In the genomic region with DNA sequence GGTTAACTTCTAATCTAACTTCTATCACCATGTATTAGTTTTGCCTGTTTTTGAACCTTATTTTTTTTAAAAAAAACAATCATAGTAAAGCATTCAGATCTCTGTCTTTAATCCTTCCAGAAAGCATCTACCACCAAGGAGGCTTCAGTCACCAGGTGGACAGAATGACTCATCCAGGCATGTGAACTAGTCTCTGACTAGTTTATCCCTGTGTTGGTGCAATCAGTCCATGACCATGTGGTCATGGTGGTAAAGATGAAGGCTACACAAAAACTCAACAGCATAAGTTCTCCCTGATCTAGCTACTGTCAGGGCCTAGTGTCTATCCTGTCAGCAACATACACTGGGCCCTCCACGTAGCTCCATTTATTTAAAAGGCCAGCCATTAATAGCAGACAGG, we compare ENCODE assay signal across 18 cellular contexts.
DNase-seq lines count a peak whose midpoint lies in the region; ATAC-seq, FAIRE-seq and TF ChIP-seq lines count a peak whose summit lies in the region.
"Had no signal": no experiment of that assay in that cellular context is flagged by ENCODE, and none has a peak within 500 bp of the region (broad histone marks: within the 10 kb centered on the region; RNA-seq: fewer than 3 reads in every experiment).

No MANE protein-coding gene starts in this region.

- no peak overlapping the region for H3K4me2 ChIP-seq in astrocyte (ENCODE audit: low read length)
- H3K4me2 ChIP-seq in mesenchymal stem cell (ENCODE audit: low read length, poor library complexity, severe bottlenecking) = no peak overlapping the region
- H3K4me2 ChIP-seq: BLaER1, GM23338 had no signal

- H3K4me1 ChIP-seq in astrocyte (ENCODE audit: insufficient read depth, low read length) = no peaks in the 10 kb centered on the region
- no peaks in the 10 kb centered on the region for H3K4me1 ChIP-seq in mesenchymal stem cell (ENCODE audit: control insufficient read depth, insufficient read depth, low read depth, low read length)

- no peak overlapping the region for H2BK120ac ChIP-seq in mesenchymal stem cell (ENCODE audit: low read depth, low read length)

- H2AFZ ChIP-seq in astrocyte (ENCODE audit: low read depth, low read length) (no peak overlapping the region), mesenchymal stem cell (ENCODE audit: low read depth, low read length) (no peak overlapping the region)
- H2AFZ ChIP-seq: GM23338 had no signal

- H3K79me1 ChIP-seq in mesenchymal stem cell (replicated peaks; ENCODE audit: low read length, poor library complexity, severe bottlenecking) = no peaks in the 10 kb centered on the region

- H3K9me3 ChIP-seq in astrocyte (ENCODE audit: insufficient read depth, low read depth, low read length) (no peaks in the 10 kb centered on the region), mesenchymal stem cell (ENCODE audit: control insufficient read depth, low read length) (no peaks in the 10 kb centered on the region)

- H3K4ac ChIP-seq in mesenchymal stem cell (ENCODE audit: low read depth in 1 of 2, low read length in 2 of 2) = no peak overlapping the region

- no peaks in the 10 kb centered on the region for H3K79me2 ChIP-seq in astrocyte (ENCODE audit: insufficient read depth, low read length)

- ATAC-seq in GM18873 (IDR thresholded peaks at IDR 0.05; ENCODE audit: low FRiP score, unreplicated experiment) = no peak
- ATAC-seq: GM23338, Right ventricle myocardium inferior had no signal

- no peak for FAIRE-seq in astrocyte (lab: Jason Lieb, UNC)

- WGBS in mesenchymal stem cell = 67% methylated on average over 1 of the region's 1 CpG

- H3K23ac ChIP-seq in mesenchymal stem cell (ENCODE audit: low read length in 2 of 2) = no peak overlapping the region

- no peak overlapping the region for H4K91ac ChIP-seq in mesenchymal stem cell (ENCODE audit: low read length)

- no peak for TF ChIP-seq CTCF in astrocyte (IDR thresholded peaks at IDR 0.05; ENCODE audit: insufficient read depth, low read depth, low read length)
- no peak for TF ChIP-seq CTCF in glutamatergic neuron (IDR thresholded peaks at IDR 0.05; ENCODE audit: partially characterized antibody, unreplicated experiment)

- H3K18ac ChIP-seq in mesenchymal stem cell (ENCODE audit: low read depth in 1 of 2, low read length in 2 of 2) = no peak overlapping the region

- no peaks in the 10 kb centered on the region for H3K36me3 Mint-ChIP-seq in astrocyte (ENCODE audit: low read depth, unreplicated experiment)
- peaks cover 4% of the 10 kb centered on the region for H3K36me3 Mint-ChIP-seq in glutamatergic neuron (ENCODE audit: unreplicated experiment)
- H3K36me3 Mint-ChIP-seq: CD4-positive, alpha-beta memory T cell had no signal

- no peak overlapping the region for H2BK15ac ChIP-seq in mesenchymal stem cell (ENCODE audit: low read depth, poor library complexity, severe bottlenecking)

- H3K36me3 ChIP-seq in astrocyte (ENCODE audit: insufficient read depth, low read length) (no peaks in the 10 kb centered on the region), mesenchymal stem cell (ENCODE audit: control insufficient read depth in 1 of 2, insufficient read depth in 2 of 2, low read depth in 1 of 2, low read length in 2 of 2) (no peaks in the 10 kb centered on the region)
- H3K36me3 ChIP-seq: BLaER1 had no signal

- H3K27me3 ChIP-seq in astrocyte (ENCODE audit: insufficient read depth, low read length) = no peaks in the 10 kb centered on the region
- H3K27me3 ChIP-seq in mesenchymal stem cell (ENCODE audit: control insufficient read depth in 1 of 2, insufficient read depth in 1 of 2, low read length in 2 of 2) = no peaks in the 10 kb centered on the region
- H3K27me3 ChIP-seq: BLaER1 had no signal

- H3K27ac Mint-ChIP-seq in astrocyte (ENCODE audit: unreplicated experiment) (no peak overlapping the region), glutamatergic neuron (ENCODE audit: unreplicated experiment) (no peak overlapping the region)
- H3K27ac Mint-ChIP-seq: CD4-positive, alpha-beta memory T cell; GM23338 had no signal

- H3K4me1 Mint-ChIP-seq in astrocyte (ENCODE audit: low read depth, unreplicated experiment) (peaks cover 3% of the 10 kb centered on the region), glutamatergic neuron (ENCODE audit: low read depth, unreplicated experiment) (peaks cover 3% of the 10 kb centered on the region)

- H3K14ac ChIP-seq in mesenchymal stem cell (ENCODE audit: low read length in 2 of 2) = no peak overlapping the region

- H3K9ac ChIP-seq in astrocyte (ENCODE audit: low read length) = no peak overlapping the region
- H3K9ac ChIP-seq in mesenchymal stem cell (ENCODE audit: low read length) = no peak overlapping the region
- H3K9ac ChIP-seq: BLaER1 had no signal

- no peaks in the 10 kb centered on the region for H3K27me3 Mint-ChIP-seq in astrocyte (ENCODE audit: low read depth, unreplicated experiment)
- no peaks in the 10 kb centered on the region for H3K27me3 Mint-ChIP-seq in glutamatergic neuron (ENCODE audit: unreplicated experiment)
- H3K27me3 Mint-ChIP-seq: CD4-positive, alpha-beta memory T cell had no signal

- H4K20me1 ChIP-seq in astrocyte (ENCODE audit: insufficient read depth, low read length) = no peaks in the 10 kb centered on the region
- H4K20me1 ChIP-seq: BLaER1 had no signal

- no peak overlapping the region for H2BK5ac ChIP-seq in mesenchymal stem cell (ENCODE audit: low read depth, low read length, poor library complexity, severe bottlenecking)

- H3K4me3 ChIP-seq in astrocyte (ENCODE audit: insufficient read depth, low read depth, low read length) (no peak overlapping the region), mesenchymal stem cell (ENCODE audit: insufficient read depth in 1 of 2, low read depth in 1 of 2, low read length in 2 of 2) (no peak overlapping the region)
- H3K4me3 ChIP-seq: BLaER1, GM23338 had no signal

- no peak overlapping the region for H2AK5ac ChIP-seq in mesenchymal stem cell (ENCODE audit: low read length, severe bottlenecking)

- no peaks in the 10 kb centered on the region for H3K9me3 Mint-ChIP-seq in astrocyte (ENCODE audit: unreplicated experiment)
- H3K9me3 Mint-ChIP-seq in glutamatergic neuron (ENCODE audit: unreplicated experiment) = peaks cover 3% of the 10 kb centered on the region

- H2BK12ac ChIP-seq in mesenchymal stem cell (ENCODE audit: low read length in 2 of 2) = no peak overlapping the region

- H4K8ac ChIP-seq in mesenchymal stem cell (ENCODE audit: low read length) = no peak overlapping the region

- H3K27ac ChIP-seq in astrocyte (ENCODE audit: low read depth, low read length) = no peak overlapping the region
- H3K27ac ChIP-seq in mesenchymal stem cell (ENCODE audit: low read length, poor library complexity, severe bottlenecking) = no peak overlapping the region
- H3K27ac ChIP-seq: BLaER1 had no signal

- H3K4me3 Mint-ChIP-seq in astrocyte (ENCODE audit: unreplicated experiment) = no peak overlapping the region
- H3K4me3 Mint-ChIP-seq in glutamatergic neuron (ENCODE audit: unreplicated experiment) = no peak overlapping the region
- H3K4me3 Mint-ChIP-seq: CD4-positive, alpha-beta memory T cell; GM23338 had no signal

- peak; percentile 4 for DNase-seq in stimulated activated CD4-positive, alpha-beta T cell treated with anti-CD3 and anti-CD28 coated beads, Interleukin-15, amount 100 ng/mL, for 24 hours
- no peak for DNase-seq in stimulated activated CD4-positive, alpha-beta T cell treated with anti-CD3 and anti-CD28 coated beads, Interleukin-4, amount 100 ng/mL, for 24 hours
- DNase-seq in astrocyte (ENCODE audit: low read depth) = peak; percentile 12
- peak; percentile 6 for DNase-seq in mesenchymal stem cell
- no peak for DNase-seq in glutamatergic neuron
- no peak for DNase-seq in NCI-H2081 (lab: John Stamatoyannopoulos, UW)
- DNase-seq: CD4-positive, alpha-beta memory T cell; DMS153; GF-D8; HCEC 1CT; NCI-H1105; NCI-H2081 treated with DMSO at 0.1 percent for 48 hours; NCI-H510A; NCI-H748 treated with DMSO at 0.1 percent for 48 hours had no signal

Comparison
In these comparisons a context has a peak if more than half of its experiments do, and no peak if none do; other contexts are left out.
1. DNase-seq: peak in stimulated activated CD4-positive, alpha-beta T cell treated with anti-CD3 and anti-CD28 coated beads, Interleukin-15, amount 100 ng/mL, for 24 hours (single experiment), astrocyte (single experiment) and mesenchymal stem cell (single experiment); none in stimulated activated CD4-positive, alpha-beta T cell treated with anti-CD3 and anti-CD28 coated beads, Interleukin-4, amount 100 ng/mL, for 24 hours (single experiment), glutamatergic neuron (single experiment) and NCI-H2081 (0 of 2).